1 cellular context compared by ENCODE assay signal in the genomic region with DNA sequence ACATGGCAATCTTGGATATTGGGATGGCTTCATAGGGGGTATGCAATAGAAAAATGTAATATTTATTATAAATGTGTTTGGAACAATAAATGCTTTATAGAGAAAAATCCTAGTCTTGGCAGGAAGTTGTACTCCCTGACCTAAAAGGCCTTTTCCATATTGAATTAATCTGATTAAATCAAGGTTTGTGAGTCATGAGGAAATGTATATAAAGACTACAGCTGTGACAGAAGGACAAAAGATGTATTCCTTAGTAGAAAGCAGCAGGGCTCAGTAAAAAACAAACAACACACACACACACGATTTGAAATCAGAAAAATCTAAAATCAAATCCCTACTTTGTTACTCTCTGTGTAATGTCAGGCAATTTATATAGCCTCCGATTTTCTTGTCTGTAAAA.
TF ChIP-seq lines count a peak whose summit lies in the region.

No MANE protein-coding gene starts in this region.

TF ChIP-seq in endothelial cell of umbilical vein, 7 proteins besides CTCF, POLR2A, EP300 and RAD21 (continued from another document):
- TF ChIP-seq FOS (IDR thresholded peaks at IDR 0.05; ENCODE audit: borderline replicate concordance, insufficient read depth, low read length) (no peak), GATA2 (IDR thresholded peaks at IDR 0.05; ENCODE audit: insufficient read depth, insufficient read length, low read depth, low read length) (no peak), MYC (IDR thresholded peaks at IDR 0.05; ENCODE audit: low read depth, low read length) (no peak), EZH2 (IDR thresholded peaks at IDR 0.05; ENCODE audit: borderline replicate concordance, low read depth, low read length, severe bottlenecking) (no peak), JUN (IDR thresholded peaks at IDR 0.05; ENCODE audit: borderline replicate concordance, insufficient read depth, insufficient read length, low read depth) (no peak)
